In genomic region chr3:187041362-187042061, GRCh38 we compare ENCODE assay signal across 1 cellular context.
TF ChIP-seq lines count a peak whose summit lies in the region.

No MANE protein-coding gene starts in this region.

TF ChIP-seq in HepG2, 621 proteins besides CTCF, POLR2A, EP300 and RAD21 (continued from another document and continues in another):
- TF ChIP-seq JUN (CRISPR knock-in tag; IDR thresholded peaks at IDR 0.05) (no peak), NCOA2 (CRISPR knock-in tag; IDR thresholded peaks at IDR 0.05) (peak; percentile 99), ZNF674 (CRISPR knock-in tag; IDR thresholded peaks at IDR 0.05; ENCODE audit: low read depth) (no peak), ZNF513 (CRISPR knock-in tag; conservative IDR thresholded peaks at IDR 0.05) (no peak), ZNF430 (CRISPR knock-in tag; IDR thresholded peaks at IDR 0.05) (no peak), ZNF780A (CRISPR knock-in tag; IDR thresholded peaks at IDR 0.05) (no peak), PAF1 (CRISPR knock-in tag; IDR thresholded peaks at IDR 0.05) (no peak), ZNF562 (CRISPR knock-in tag; IDR thresholded peaks at IDR 0.05; ENCODE audit: borderline replicate concordance) (no peak), ZNF451 (CRISPR knock-in tag; IDR thresholded peaks at IDR 0.05) (no peak), ETV5 (CRISPR knock-in tag; IDR thresholded peaks at IDR 0.05; ENCODE audit: borderline replicate concordance) (peak; percentile 56; the same call in 1 of the 2 replicates), TIGD3 (CRISPR knock-in tag; IDR thresholded peaks at IDR 0.05; ENCODE audit: borderline replicate concordance) (no peak), ZNF264 (CRISPR knock-in tag; IDR thresholded peaks at IDR 0.05) (no peak), ATF6 (CRISPR knock-in tag; conservative IDR thresholded peaks at IDR 0.05) (no peak), ZNF558 (CRISPR knock-in tag; IDR thresholded peaks at IDR 0.05; ENCODE audit: borderline replicate concordance) (no peak), ZFP36L2 (CRISPR knock-in tag; IDR thresholded peaks at IDR 0.05) (no peak), ZNF883 (CRISPR knock-in tag; IDR thresholded peaks at IDR 0.05; ENCODE audit: not compliant biosample characterization) (no peak), ZNF367 (CRISPR knock-in tag; IDR thresholded peaks at IDR 0.05; ENCODE audit: borderline replicate concordance) (no peak), HIC2 (CRISPR knock-in tag; IDR thresholded peaks at IDR 0.05; ENCODE audit: low read depth) (no peak), ZBTB44 (CRISPR knock-in tag; IDR thresholded peaks at IDR 0.05) (no peak), FOXA3 (CRISPR knock-in tag; IDR thresholded peaks at IDR 0.05) (peak; percentile 99), ATF7 (IDR thresholded peaks at IDR 0.05) (no peak), ATF7 (CRISPR knock-in tag; IDR thresholded peaks at IDR 0.05) (no peak), ZNF292 (CRISPR knock-in tag; IDR thresholded peaks at IDR 0.05; ENCODE audit: borderline replicate concordance, low read depth) (no peak), ZNF879 (CRISPR knock-in tag; IDR thresholded peaks at IDR 0.05) (no peak), CENPX (CRISPR knock-in tag; IDR thresholded peaks at IDR 0.05) (no peak), MYC (CRISPR knock-in tag; IDR thresholded peaks at IDR 0.05; ENCODE audit: borderline replicate concordance) (no peak), SIX1 (CRISPR knock-in tag; IDR thresholded peaks at IDR 0.05; ENCODE audit: borderline replicate concordance) (peak; percentile 89; the same call in 1 of the 2 replicates), DMTF1 (CRISPR knock-in tag; IDR thresholded peaks at IDR 0.05) (no peak), ZNF652 (CRISPR knock-in tag; IDR thresholded peaks at IDR 0.05; ENCODE audit: borderline replicate concordance, low read depth) (no peak), GMEB2 (CRISPR knock-in tag; IDR thresholded peaks at IDR 0.05; ENCODE audit: low read depth) (no peak), NFIB (CRISPR knock-in tag; IDR thresholded peaks at IDR 0.05; ENCODE audit: borderline replicate concordance) (no peak), ATRX (CRISPR knock-in tag; IDR thresholded peaks at IDR 0.05; ENCODE audit: borderline replicate concordance) (no peak), POGK (CRISPR knock-in tag; conservative IDR thresholded peaks at IDR 0.05) (no peak), HMG20B (CRISPR knock-in tag; conservative IDR thresholded peaks at IDR 0.05) (peak; percentile 99), ZNF761 (CRISPR knock-in tag; conservative IDR thresholded peaks at IDR 0.05) (no peak), EHMT2 (IDR thresholded peaks at IDR 0.05; ENCODE audit: borderline replicate concordance, low read depth, low read length) (no peak), ZNF768 (CRISPR knock-in tag; IDR thresholded peaks at IDR 0.05) (no peak), ONECUT2 (CRISPR knock-in tag; IDR thresholded peaks at IDR 0.05) (peak; percentile 63; the same call in 1 of the 2 replicates), KDM3A (CRISPR knock-in tag; IDR thresholded peaks at IDR 0.05; ENCODE audit: low read depth) (no peak), ZBTB34 (CRISPR knock-in tag; IDR thresholded peaks at IDR 0.05) (peak; percentile 76; the same call in 1 of the 2 replicates), AFF4 (CRISPR knock-in tag; IDR thresholded peaks at IDR 0.05) (0 out of 2 replicates have a peak, but pooled peaks have one; percentile 26), ZNF343 (CRISPR knock-in tag; IDR thresholded peaks at IDR 0.05) (no peak), CHD4 (IDR thresholded peaks at IDR 0.05; ENCODE audit: borderline replicate concordance, low read length) (0 out of 2 replicates have a peak, but pooled peaks have one; percentile 32), RBM22 (optimal IDR thresholded peaks at IDR 0.05; ENCODE audit: low read length) (no peak), ZNF547 (CRISPR knock-in tag; IDR thresholded peaks at IDR 0.05) (no peak), ZNF777 (CRISPR knock-in tag; IDR thresholded peaks at IDR 0.05) (no peak)
